Comparison of ENCODE assay signal across 1 cellular context in the genomic region with DNA sequence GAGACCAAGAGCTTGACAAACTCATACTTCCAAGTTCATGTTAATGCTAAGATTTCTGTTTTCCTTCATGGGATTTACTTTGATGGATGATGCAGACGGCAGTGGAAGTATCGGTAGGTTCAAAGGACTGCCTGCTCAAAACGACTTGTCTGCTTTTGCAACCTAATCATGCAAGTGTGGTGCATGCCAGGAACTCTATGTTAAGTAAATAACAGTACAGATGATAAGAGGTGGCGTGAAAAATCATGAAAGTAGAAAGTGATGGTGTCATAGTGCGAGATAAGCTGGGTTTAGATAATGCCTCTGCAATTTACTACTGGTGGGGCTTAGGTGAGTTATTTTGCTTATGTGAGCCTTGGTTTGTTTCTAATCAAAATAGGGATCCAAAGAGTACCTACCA.
TF ChIP-seq lines count a peak whose summit lies in the region.

No MANE protein-coding gene starts in this region.

TF ChIP-seq in HepG2, 621 proteins besides CTCF, POLR2A, EP300 and RAD21 (continued from another document and continues in another):
- TF ChIP-seq GATAD2A (CRISPR knock-in tag; IDR thresholded peaks at IDR 0.05) (peak; percentile 95), ZNF234 (CRISPR knock-in tag; conservative IDR thresholded peaks at IDR 0.05) (no peak), ZNF607 (CRISPR knock-in tag; IDR thresholded peaks at IDR 0.05; ENCODE audit: borderline replicate concordance) (no peak), STAG1 (CRISPR knock-in tag; IDR thresholded peaks at IDR 0.05) (no peak), SOX5 (CRISPR knock-in tag; IDR thresholded peaks at IDR 0.05; ENCODE audit: borderline replicate concordance) (peak; percentile 92), ZMAT3 (CRISPR knock-in tag; conservative IDR thresholded peaks at IDR 0.05) (no peak), MXD4 (CRISPR knock-in tag; IDR thresholded peaks at IDR 0.05) (no peak), POLR2AphosphoS2 (IDR thresholded peaks at IDR 0.05; ENCODE audit: low read depth, low read length) (no peak), ZMYM3 (CRISPR knock-in tag; IDR thresholded peaks at IDR 0.05) (no peak; the same call in 1 of the 2 replicates), ZNF484 (CRISPR knock-in tag; IDR thresholded peaks at IDR 0.05; ENCODE audit: borderline replicate concordance, low read depth) (no peak), ZBTB7A (CRISPR knock-in tag; IDR thresholded peaks at IDR 0.05) (no peak), SMARCE1 (IDR thresholded peaks at IDR 0.05; ENCODE audit: borderline replicate concordance) (no peak), ZNF225 (CRISPR knock-in tag; IDR thresholded peaks at IDR 0.05) (no peak), RXRB (CRISPR knock-in tag; IDR thresholded peaks at IDR 0.05; ENCODE audit: borderline replicate concordance) (peak; percentile 74; the same call in 1 of the 2 replicates), LCORL (IDR thresholded peaks at IDR 0.05) (no peak), LCORL (CRISPR knock-in tag; IDR thresholded peaks at IDR 0.05) (no peak), ADNP (CRISPR knock-in tag; IDR thresholded peaks at IDR 0.05) (no peak), JARID2 (CRISPR knock-in tag; IDR thresholded peaks at IDR 0.05; ENCODE audit: insufficient replicate concordance) (no peak), ZNF136 (CRISPR knock-in tag; IDR thresholded peaks at IDR 0.05; ENCODE audit: low read depth) (no peak), KDM6A (CRISPR knock-in tag; IDR thresholded peaks at IDR 0.05; ENCODE audit: low read depth) (0 out of 2 replicates have a peak, but pooled peaks have one; percentile 35), RARG (CRISPR knock-in tag; IDR thresholded peaks at IDR 0.05; ENCODE audit: low read depth) (no peak), ZNF30 (CRISPR knock-in tag; IDR thresholded peaks at IDR 0.05) (no peak), XRCC5 (optimal IDR thresholded peaks at IDR 0.05; ENCODE audit: low read length) (no peak), ZNF619 (CRISPR knock-in tag; IDR thresholded peaks at IDR 0.05) (no peak), ZNF354B (CRISPR knock-in tag; IDR thresholded peaks at IDR 0.05) (no peak), PAF1 (CRISPR knock-in tag; IDR thresholded peaks at IDR 0.05) (no peak), GABPB1 (CRISPR knock-in tag; IDR thresholded peaks at IDR 0.05) (no peak), ZNF543 (CRISPR knock-in tag; IDR thresholded peaks at IDR 0.05) (no peak), RFX5 (IDR thresholded peaks at IDR 0.05; ENCODE audit: low read depth, low read length) (no peak), ZFY (CRISPR knock-in tag; IDR thresholded peaks at IDR 0.05) (no peak), ZNF7 (CRISPR knock-in tag; IDR thresholded peaks at IDR 0.05) (peak; percentile 52; the same call in 1 of the 2 replicates), DNMT3B (CRISPR knock-in tag; conservative IDR thresholded peaks at IDR 0.05) (no peak), NFKBIZ (CRISPR knock-in tag; IDR thresholded peaks at IDR 0.05) (peak; percentile 65; the same call in 1 of the 2 replicates), ZNF772 (CRISPR knock-in tag; IDR thresholded peaks at IDR 0.05) (no peak), THAP11 (CRISPR knock-in tag; IDR thresholded peaks at IDR 0.05) (peak; percentile 67; the same call in 1 of the 2 replicates), JUNB (CRISPR knock-in tag; IDR thresholded peaks at IDR 0.05; ENCODE audit: borderline replicate concordance) (peak; percentile 34; the same call in 1 of the 2 replicates), TEAD3 (CRISPR knock-in tag; optimal IDR thresholded peaks at IDR 0.05; ENCODE audit: borderline replicate concordance) (peak; percentile 89), IKZF1 (IDR thresholded peaks at IDR 0.05) (no peak), ZNF816 (CRISPR knock-in tag; IDR thresholded peaks at IDR 0.05; ENCODE audit: borderline replicate concordance) (no peak), SATB2 (CRISPR knock-in tag; IDR thresholded peaks at IDR 0.05) (no peak), PRMT3 (CRISPR knock-in tag; IDR thresholded peaks at IDR 0.05; ENCODE audit: borderline replicate concordance, low read depth) (no peak)
- TF ChIP-seq, protein P1, sequence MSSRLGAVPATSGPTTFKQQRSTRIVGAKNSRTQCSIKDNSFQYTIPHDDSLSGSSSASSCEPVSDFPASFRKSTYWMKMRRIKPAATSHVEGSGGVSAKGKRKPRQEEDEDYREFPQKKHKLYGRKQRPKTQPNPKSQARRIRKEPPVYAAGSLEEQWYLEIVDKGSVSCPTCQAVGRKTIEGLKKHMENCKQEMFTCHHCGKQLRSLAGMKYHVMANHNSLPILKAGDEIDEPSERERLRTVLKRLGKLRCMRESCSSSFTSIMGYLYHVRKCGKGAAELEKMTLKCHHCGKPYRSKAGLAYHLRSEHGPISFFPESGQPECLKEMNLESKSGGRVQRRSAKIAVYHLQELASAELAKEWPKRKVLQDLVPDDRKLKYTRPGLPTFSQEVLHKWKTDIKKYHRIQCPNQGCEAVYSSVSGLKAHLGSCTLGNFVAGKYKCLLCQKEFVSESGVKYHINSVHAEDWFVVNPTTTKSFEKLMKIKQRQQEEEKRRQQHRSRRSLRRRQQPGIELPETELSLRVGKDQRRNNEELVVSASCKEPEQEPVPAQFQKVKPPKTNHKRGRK (CRISPR knock-in tag; IDR thresholded peaks at IDR 0.05), result no peak
- TF ChIP-seq, protein P2, sequence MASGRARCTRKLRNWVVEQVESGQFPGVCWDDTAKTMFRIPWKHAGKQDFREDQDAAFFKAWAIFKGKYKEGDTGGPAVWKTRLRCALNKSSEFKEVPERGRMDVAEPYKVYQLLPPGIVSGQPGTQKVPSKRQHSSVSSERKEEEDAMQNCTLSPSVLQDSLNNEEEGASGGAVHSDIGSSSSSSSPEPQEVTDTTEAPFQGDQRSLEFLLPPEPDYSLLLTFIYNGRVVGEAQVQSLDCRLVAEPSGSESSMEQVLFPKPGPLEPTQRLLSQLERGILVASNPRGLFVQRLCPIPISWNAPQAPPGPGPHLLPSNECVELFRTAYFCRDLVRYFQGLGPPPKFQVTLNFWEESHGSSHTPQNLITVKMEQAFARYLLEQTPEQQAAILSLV (CRISPR knock-in tag; IDR thresholded peaks at IDR 0.05; ENCODE audit: borderline replicate concordance), result no peak
- TF ChIP-seq, protein P3, sequence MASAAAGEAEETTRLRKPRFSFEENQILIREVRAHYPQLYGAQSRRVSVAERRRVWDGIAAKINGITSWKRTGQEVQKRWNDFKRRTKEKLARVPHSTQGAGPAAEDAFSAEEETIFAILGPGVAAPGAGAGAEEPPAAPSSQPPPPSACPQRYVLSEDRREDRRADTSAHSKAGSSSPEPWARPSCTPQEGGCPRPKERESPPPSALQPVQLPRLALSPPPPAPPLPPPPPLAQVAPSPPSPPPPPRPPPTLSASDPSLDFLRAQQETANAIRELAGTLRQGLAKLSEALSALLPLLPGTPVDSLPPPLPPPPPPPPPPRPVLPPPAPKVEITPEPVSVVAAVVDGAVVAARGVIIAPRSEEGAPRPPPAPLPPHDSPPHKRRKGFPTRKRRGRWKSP (CRISPR knock-in tag; IDR thresholded peaks at IDR 0.05), result peak; percentile 54; the same call in 1 of the 2 replicates
- TF ChIP-seq, protein P4, sequence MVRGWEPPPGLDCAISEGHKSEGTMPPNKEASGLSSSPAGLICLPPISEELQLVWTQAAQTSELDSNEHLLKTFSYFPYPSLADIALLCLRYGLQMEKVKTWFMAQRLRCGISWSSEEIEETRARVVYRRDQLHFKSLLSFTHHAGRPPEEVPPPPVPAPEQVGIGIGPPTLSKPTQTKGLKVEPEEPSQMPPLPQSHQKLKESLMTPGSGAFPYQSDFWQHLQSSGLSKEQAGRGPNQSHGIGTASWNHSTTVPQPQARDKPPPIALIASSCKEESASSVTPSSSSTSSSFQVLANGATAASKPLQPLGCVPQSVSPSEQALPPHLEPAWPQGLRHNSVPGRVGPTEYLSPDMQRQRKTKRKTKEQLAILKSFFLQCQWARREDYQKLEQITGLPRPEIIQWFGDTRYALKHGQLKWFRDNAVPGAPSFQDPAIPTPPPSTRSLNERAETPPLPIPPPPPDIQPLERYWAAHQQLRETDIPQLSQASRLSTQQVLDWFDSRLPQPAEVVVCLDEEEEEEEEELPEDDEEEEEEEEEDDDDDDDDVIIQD (CRISPR knock-in tag; IDR thresholded peaks at IDR 0.05; ENCODE audit: low read depth), result peak; percentile 35; the same call in 1 of the 2 replicates
- TF ChIP-seq, protein P5, sequence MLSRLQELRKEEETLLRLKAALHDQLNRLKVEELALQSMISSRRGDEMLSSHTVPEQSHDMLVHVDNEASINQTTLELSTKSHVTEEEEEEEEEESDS (CRISPR knock-in tag; IDR thresholded peaks at IDR 0.05; ENCODE audit: borderline replicate concordance), result no peak
- TF ChIP-seq, protein P6, sequence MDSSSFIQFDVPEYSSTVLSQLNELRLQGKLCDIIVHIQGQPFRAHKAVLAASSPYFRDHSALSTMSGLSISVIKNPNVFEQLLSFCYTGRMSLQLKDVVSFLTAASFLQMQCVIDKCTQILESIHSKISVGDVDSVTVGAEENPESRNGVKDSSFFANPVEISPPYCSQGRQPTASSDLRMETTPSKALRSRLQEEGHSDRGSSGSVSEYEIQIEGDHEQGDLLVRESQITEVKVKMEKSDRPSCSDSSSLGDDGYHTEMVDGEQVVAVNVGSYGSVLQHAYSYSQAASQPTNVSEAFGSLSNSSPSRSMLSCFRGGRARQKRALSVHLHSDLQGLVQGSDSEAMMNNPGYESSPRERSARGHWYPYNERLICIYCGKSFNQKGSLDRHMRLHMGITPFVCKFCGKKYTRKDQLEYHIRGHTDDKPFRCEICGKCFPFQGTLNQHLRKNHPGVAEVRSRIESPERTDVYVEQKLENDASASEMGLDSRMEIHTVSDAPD (CRISPR knock-in tag; IDR thresholded peaks at IDR 0.05), result peak; percentile 60; the same call in 1 of the 2 replicates
- TF ChIP-seq, protein P7, sequence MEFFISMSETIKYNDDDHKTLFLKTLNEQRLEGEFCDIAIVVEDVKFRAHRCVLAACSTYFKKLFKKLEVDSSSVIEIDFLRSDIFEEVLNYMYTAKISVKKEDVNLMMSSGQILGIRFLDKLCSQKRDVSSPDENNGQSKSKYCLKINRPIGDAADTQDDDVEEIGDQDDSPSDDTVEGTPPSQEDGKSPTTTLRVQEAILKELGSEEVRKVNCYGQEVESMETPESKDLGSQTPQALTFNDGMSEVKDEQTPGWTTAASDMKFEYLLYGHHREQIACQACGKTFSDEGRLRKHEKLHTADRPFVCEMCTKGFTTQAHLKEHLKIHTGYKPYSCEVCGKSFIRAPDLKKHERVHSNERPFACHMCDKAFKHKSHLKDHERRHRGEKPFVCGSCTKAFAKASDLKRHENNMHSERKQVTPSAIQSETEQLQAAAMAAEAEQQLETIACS (CRISPR knock-in tag; IDR thresholded peaks at IDR 0.05), result no peak
- TF ChIP-seq, protein P8, sequence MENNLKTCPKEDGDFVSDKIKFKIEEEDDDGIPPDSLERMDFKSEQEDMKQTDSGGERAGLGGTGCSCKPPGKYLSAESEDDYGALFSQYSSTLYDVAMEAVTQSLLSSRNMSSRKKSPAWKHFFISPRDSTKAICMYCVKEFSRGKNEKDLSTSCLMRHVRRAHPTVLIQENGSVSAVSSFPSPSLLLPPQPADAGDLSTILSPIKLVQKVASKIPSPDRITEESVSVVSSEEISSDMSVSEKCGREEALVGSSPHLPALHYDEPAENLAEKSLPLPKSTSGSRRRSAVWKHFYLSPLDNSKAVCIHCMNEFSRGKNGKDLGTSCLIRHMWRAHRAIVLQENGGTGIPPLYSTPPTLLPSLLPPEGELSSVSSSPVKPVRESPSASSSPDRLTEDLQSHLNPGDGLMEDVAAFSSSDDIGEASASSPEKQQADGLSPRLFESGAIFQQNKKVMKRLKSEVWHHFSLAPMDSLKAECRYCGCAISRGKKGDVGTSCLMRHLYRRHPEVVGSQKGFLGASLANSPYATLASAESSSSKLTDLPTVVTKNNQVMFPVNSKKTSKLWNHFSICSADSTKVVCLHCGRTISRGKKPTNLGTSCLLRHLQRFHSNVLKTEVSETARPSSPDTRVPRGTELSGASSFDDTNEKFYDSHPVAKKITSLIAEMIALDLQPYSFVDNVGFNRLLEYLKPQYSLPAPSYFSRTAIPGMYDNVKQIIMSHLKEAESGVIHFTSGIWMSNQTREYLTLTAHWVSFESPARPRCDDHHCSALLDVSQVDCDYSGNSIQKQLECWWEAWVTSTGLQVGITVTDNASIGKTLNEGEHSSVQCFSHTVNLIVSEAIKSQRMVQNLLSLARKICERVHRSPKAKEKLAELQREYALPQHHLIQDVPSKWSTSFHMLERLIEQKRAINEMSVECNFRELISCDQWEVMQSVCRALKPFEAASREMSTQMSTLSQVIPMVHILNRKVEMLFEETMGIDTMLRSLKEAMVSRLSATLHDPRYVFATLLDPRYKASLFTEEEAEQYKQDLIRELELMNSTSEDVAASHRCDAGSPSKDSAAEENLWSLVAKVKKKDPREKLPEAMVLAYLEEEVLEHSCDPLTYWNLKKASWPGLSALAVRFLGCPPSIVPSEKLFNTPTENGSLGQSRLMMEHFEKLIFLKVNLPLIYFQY (CRISPR knock-in tag; IDR thresholded peaks at IDR 0.05; ENCODE audit: borderline replicate concordance), result no peak
- TF ChIP-seq, protein P9, sequence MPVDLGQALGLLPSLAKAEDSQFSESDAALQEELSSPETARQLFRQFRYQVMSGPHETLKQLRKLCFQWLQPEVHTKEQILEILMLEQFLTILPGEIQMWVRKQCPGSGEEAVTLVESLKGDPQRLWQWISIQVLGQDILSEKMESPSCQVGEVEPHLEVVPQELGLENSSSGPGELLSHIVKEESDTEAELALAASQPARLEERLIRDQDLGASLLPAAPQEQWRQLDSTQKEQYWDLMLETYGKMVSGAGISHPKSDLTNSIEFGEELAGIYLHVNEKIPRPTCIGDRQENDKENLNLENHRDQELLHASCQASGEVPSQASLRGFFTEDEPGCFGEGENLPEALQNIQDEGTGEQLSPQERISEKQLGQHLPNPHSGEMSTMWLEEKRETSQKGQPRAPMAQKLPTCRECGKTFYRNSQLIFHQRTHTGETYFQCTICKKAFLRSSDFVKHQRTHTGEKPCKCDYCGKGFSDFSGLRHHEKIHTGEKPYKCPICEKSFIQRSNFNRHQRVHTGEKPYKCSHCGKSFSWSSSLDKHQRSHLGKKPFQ (CRISPR knock-in tag; IDR thresholded peaks at IDR 0.05; ENCODE audit: insufficient replicate concordance), result no peak
- TF ChIP-seq, protein P10, sequence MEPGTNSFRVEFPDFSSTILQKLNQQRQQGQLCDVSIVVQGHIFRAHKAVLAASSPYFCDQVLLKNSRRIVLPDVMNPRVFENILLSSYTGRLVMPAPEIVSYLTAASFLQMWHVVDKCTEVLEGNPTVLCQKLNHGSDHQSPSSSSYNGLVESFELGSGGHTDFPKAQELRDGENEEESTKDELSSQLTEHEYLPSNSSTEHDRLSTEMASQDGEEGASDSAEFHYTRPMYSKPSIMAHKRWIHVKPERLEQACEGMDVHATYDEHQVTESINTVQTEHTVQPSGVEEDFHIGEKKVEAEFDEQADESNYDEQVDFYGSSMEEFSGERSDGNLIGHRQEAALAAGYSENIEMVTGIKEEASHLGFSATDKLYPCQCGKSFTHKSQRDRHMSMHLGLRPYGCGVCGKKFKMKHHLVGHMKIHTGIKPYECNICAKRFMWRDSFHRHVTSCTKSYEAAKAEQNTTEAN (CRISPR knock-in tag; conservative IDR thresholded peaks at IDR 0.05), result peak; percentile 61; the same call in 1 of the 2 replicates
- TF ChIP-seq, protein P11, sequence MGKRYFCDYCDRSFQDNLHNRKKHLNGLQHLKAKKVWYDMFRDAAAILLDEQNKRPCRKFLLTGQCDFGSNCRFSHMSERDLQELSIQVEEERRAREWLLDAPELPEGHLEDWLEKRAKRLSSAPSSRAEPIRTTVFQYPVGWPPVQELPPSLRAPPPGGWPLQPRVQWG (CRISPR knock-in tag; IDR thresholded peaks at IDR 0.05; ENCODE audit: borderline replicate concordance, low read depth), result no peak
